1 cellular context compared by ENCODE assay signal in the genomic region with DNA sequence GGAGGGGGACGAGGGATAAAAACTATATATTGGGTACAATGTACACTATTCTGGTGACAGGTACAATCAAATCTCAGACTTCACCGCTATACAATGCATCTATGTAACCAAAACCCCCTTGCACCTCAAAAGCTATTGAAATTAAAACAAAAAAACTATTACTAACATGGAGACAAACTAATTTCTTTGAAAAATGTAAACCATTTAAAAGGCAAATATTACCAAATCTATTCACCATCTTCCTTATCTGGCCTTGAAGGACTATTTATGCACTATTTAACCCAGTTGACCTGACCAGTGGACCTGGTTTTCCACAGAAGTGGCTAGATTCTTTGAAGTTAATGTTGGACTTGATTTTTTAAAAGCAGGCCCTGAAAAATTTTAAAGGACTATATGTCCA.
TF ChIP-seq lines count a peak whose summit lies in the region.

No MANE protein-coding gene starts in this region.

TF ChIP-seq in HepG2, 621 proteins besides CTCF, POLR2A, EP300 and RAD21 (continued from another document and continues in another):
- TF ChIP-seq, protein P1, sequence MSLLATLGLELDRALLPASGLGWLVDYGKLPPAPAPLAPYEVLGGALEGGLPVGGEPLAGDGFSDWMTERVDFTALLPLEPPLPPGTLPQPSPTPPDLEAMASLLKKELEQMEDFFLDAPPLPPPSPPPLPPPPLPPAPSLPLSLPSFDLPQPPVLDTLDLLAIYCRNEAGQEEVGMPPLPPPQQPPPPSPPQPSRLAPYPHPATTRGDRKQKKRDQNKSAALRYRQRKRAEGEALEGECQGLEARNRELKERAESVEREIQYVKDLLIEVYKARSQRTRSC (CRISPR knock-in tag; IDR thresholded peaks at IDR 0.05; ENCODE audit: low read depth) = no peak
- TF ChIP-seq, protein P2, sequence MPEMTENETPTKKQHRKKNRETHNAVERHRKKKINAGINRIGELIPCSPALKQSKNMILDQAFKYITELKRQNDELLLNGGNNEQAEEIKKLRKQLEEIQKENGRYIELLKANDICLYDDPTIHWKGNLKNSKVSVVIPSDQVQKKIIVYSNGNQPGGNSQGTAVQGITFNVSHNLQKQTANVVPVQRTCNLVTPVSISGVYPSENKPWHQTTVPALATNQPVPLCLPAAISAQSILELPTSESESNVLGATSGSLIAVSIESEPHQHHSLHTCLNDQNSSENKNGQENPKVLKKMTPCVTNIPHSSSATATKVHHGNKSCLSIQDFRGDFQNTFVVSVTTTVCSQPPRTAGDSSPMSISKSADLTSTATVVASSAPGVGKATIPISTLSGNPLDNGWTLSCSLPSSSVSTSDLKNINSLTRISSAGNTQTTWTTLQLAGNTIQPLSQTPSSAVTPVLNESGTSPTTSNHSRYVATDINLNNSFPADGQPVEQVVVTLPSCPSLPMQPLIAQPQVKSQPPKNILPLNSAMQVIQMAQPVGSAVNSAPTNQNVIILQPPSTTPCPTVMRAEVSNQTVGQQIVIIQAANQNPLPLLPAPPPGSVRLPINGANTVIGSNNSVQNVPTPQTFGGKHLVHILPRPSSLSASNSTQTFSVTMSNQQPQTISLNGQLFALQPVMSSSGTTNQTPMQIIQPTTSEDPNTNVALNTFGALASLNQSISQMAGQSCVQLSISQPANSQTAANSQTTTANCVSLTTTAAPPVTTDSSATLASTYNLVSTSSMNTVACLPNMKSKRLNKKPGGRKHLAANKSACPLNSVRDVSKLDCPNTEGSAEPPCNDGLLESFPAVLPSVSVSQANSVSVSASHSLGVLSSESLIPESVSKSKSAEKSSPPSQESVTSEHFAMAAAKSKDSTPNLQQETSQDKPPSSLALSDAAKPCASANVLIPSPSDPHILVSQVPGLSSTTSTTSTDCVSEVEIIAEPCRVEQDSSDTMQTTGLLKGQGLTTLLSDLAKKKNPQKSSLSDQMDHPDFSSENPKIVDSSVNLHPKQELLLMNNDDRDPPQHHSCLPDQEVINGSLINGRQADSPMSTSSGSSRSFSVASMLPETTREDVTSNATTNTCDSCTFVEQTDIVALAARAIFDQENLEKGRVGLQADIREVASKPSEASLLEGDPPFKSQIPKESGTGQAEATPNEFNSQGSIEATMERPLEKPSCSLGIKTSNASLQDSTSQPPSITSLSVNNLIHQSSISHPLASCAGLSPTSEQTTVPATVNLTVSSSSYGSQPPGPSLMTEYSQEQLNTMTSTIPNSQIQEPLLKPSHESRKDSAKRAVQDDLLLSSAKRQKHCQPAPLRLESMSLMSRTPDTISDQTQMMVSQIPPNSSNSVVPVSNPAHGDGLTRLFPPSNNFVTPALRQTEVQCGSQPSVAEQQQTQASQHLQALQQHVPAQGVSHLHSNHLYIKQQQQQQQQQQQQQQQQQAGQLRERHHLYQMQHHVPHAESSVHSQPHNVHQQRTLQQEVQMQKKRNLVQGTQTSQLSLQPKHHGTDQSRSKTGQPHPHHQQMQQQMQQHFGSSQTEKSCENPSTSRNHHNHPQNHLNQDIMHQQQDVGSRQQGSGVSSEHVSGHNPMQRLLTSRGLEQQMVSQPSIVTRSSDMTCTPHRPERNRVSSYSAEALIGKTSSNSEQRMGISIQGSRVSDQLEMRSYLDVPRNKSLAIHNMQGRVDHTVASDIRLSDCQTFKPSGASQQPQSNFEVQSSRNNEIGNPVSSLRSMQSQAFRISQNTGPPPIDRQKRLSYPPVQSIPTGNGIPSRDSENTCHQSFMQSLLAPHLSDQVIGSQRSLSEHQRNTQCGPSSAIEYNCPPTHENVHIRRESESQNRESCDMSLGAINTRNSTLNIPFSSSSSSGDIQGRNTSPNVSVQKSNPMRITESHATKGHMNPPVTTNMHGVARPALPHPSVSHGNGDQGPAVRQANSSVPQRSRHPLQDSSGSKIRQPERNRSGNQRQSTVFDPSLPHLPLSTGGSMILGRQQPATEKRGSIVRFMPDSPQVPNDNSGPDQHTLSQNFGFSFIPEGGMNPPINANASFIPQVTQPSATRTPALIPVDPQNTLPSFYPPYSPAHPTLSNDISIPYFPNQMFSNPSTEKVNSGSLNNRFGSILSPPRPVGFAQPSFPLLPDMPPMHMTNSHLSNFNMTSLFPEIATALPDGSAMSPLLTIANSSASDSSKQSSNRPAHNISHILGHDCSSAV (CRISPR knock-in tag; IDR thresholded peaks at IDR 0.05; ENCODE audit: borderline replicate concordance) = no peak
- TF ChIP-seq, protein P3, sequence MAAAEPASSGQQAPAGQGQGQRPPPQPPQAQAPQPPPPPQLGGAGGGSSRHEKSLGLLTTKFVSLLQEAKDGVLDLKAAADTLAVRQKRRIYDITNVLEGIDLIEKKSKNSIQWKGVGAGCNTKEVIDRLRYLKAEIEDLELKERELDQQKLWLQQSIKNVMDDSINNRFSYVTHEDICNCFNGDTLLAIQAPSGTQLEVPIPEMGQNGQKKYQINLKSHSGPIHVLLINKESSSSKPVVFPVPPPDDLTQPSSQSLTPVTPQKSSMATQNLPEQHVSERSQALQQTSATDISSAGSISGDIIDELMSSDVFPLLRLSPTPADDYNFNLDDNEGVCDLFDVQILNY (CRISPR knock-in tag; conservative IDR thresholded peaks at IDR 0.05) = no peak
- TF ChIP-seq NFIC (IDR thresholded peaks at IDR 0.05; ENCODE audit: low read length) (peak; percentile 77; the same call in 1 of the 2 replicates), PCBP2 (optimal IDR thresholded peaks at IDR 0.05; ENCODE audit: low read depth, low read length, poor library complexity, severe bottlenecking) (no peak), ZNF782 (CRISPR knock-in tag; IDR thresholded peaks at IDR 0.05; ENCODE audit: borderline replicate concordance) (no peak), CENPX (CRISPR knock-in tag; IDR thresholded peaks at IDR 0.05) (no peak), MTA3 (CRISPR knock-in tag; IDR thresholded peaks at IDR 0.05) (no peak), ZNF501 (CRISPR knock-in tag; IDR thresholded peaks at IDR 0.05) (no peak), MATR3 (CRISPR knock-in tag; IDR thresholded peaks at IDR 0.05) (no peak), SIN3B (IDR thresholded peaks at IDR 0.05; ENCODE audit: low read length) (no peak), TEAD3 (CRISPR knock-in tag; optimal IDR thresholded peaks at IDR 0.05; ENCODE audit: borderline replicate concordance) (peak; percentile 28), GATAD1 (CRISPR knock-in tag; IDR thresholded peaks at IDR 0.05) (no peak), FIP1L1 (IDR thresholded peaks at IDR 0.05; ENCODE audit: borderline replicate concordance, insufficient read depth, low read depth, low read length) (no peak), MED13 (CRISPR knock-in tag; IDR thresholded peaks at IDR 0.05) (peak; percentile 75), ZNF354B (CRISPR knock-in tag; IDR thresholded peaks at IDR 0.05) (no peak), ZNF274 (CRISPR knock-in tag; IDR thresholded peaks at IDR 0.05) (no peak), GZF1 (CRISPR knock-in tag; IDR thresholded peaks at IDR 0.05) (no peak), EHMT2 (IDR thresholded peaks at IDR 0.05; ENCODE audit: borderline replicate concordance, low read depth, low read length) (no peak)
- TF ChIP-seq, protein P4, sequence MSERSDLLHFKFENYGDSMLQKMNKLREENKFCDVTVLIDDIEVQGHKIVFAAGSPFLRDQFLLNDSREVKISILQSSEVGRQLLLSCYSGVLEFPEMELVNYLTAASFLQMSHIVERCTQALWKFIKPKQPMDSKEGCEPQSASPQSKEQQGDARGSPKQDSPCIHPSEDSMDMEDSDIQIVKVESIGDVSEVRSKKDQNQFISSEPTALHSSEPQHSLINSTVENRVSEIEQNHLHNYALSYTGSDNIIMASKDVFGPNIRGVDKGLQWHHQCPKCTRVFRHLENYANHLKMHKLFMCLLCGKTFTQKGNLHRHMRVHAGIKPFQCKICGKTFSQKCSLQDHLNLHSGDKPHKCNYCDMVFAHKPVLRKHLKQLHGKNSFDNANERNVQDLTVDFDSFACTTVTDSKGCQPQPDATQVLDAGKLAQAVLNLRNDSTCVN (CRISPR knock-in tag; IDR thresholded peaks at IDR 0.05; ENCODE audit: borderline replicate concordance) = no peak
- TF ChIP-seq, protein P5, sequence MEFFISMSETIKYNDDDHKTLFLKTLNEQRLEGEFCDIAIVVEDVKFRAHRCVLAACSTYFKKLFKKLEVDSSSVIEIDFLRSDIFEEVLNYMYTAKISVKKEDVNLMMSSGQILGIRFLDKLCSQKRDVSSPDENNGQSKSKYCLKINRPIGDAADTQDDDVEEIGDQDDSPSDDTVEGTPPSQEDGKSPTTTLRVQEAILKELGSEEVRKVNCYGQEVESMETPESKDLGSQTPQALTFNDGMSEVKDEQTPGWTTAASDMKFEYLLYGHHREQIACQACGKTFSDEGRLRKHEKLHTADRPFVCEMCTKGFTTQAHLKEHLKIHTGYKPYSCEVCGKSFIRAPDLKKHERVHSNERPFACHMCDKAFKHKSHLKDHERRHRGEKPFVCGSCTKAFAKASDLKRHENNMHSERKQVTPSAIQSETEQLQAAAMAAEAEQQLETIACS (CRISPR knock-in tag; IDR thresholded peaks at IDR 0.05) = no peak
- TF ChIP-seq, protein P6, sequence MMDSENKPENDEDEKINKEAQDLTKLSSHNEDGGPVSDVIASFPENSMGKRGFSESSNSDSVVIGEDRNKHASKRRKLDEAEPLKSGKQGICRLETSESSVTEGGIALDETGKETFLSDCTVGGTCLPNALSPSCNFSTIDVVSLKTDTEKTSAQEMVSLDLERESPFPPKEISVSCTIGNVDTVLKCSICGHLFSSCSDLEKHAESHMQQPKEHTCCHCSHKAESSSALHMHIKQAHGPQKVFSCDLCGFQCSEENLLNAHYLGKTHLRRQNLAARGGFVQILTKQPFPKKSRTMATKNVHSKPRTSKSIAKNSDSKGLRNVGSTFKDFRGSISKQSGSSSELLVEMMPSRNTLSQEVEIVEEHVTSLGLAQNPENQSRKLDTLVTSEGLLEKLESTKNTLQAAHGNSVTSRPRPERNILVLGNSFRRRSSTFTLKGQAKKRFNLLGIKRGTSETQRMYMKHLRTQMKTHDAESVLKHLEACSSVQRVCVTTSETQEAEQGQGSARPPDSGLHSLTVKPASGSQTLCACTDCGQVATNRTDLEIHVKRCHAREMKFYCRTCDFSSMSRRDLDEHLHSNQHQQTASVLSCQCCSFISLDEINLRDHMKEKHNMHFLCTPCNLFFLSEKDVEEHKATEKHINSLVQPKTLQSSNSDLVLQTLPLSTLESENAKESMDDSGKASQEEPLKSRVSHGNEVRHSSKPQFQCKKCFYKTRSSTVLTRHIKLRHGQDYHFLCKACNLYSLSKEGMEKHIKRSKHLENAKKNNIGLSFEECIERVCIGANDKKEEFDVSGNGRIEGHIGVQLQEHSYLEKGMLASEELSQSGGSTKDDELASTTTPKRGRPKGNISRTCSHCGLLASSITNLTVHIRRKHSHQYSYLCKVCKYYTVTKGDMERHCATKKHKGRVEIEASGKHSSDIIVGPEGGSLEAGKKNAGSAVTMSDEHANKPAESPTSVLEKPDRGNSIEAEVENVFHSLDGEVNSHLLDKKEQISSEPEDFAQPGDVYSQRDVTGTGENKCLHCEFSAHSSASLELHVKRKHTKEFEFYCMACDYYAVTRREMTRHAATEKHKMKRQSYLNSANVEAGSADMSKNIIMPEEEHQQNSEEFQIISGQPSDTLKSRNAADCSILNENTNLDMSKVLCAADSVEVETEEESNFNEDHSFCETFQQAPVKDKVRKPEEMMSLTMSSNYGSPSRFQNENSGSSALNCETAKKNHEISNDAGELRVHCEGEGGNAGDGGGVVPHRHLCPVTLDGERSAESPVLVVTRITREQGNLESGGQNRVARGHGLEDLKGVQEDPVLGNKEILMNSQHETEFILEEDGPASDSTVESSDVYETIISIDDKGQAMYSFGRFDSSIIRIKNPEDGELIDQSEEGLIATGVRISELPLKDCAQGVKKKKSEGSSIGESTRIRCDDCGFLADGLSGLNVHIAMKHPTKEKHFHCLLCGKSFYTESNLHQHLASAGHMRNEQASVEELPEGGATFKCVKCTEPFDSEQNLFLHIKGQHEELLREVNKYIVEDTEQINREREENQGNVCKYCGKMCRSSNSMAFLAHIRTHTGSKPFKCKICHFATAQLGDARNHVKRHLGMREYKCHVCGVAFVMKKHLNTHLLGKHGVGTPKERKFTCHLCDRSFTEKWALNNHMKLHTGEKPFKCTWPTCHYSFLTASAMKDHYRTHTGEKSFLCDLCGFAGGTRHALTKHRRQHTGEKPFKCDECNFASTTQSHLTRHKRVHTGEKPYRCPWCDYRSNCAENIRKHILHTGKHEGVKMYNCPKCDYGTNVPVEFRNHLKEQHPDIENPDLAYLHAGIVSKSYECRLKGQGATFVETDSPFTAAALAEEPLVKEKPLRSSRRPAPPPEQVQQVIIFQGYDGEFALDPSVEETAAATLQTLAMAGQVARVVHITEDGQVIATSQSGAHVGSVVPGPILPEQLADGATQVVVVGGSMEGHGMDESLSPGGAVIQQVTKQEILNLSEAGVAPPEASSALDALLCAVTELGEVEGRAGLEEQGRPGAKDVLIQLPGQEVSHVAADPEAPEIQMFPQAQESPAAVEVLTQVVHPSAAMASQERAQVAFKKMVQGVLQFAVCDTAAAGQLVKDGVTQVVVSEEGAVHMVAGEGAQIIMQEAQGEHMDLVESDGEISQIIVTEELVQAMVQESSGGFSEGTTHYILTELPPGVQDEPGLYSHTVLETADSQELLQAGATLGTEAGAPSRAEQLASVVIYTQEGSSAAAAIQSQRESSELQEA (CRISPR knock-in tag; IDR thresholded peaks at IDR 0.05; ENCODE audit: not compliant biosample characterization) = no peak
- TF ChIP-seq, protein P7, sequence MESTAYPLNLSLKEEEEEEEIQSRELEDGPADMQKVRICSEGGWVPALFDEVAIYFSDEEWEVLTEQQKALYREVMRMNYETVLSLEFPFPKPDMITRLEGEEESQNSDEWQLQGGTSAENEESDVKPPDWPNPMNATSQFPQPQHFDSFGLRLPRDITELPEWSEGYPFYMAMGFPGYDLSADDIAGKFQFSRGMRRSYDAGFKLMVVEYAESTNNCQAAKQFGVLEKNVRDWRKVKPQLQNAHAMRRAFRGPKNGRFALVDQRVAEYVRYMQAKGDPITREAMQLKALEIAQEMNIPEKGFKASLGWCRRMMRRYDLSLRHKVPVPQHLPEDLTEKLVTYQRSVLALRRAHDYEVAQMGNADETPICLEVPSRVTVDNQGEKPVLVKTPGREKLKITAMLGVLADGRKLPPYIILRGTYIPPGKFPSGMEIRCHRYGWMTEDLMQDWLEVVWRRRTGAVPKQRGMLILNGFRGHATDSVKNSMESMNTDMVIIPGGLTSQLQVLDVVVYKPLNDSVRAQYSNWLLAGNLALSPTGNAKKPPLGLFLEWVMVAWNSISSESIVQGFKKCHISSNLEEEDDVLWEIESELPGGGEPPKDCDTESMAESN (CRISPR knock-in tag; conservative IDR thresholded peaks at IDR 0.05) = no peak
- TF ChIP-seq, protein P8, sequence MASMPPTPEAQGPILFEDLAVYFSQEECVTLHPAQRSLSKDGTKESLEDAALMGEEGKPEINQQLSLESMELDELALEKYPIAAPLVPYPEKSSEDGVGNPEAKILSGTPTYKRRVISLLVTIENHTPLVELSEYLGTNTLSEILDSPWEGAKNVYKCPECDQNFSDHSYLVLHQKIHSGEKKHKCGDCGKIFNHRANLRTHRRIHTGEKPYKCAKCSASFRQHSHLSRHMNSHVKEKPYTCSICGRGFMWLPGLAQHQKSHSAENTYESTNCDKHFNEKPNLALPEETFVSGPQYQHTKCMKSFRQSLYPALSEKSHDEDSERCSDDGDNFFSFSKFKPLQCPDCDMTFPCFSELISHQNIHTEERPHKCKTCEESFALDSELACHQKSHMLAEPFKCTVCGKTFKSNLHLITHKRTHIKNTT (CRISPR knock-in tag; IDR thresholded peaks at IDR 0.05) = no peak
- TF ChIP-seq, protein P9, sequence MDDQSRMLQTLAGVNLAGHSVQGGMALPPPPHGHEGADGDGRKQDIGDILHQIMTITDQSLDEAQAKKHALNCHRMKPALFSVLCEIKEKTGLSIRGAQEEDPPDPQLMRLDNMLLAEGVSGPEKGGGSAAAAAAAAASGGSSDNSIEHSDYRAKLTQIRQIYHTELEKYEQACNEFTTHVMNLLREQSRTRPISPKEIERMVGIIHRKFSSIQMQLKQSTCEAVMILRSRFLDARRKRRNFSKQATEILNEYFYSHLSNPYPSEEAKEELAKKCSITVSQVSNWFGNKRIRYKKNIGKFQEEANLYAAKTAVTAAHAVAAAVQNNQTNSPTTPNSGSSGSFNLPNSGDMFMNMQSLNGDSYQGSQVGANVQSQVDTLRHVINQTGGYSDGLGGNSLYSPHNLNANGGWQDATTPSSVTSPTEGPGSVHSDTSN (CRISPR knock-in tag; IDR thresholded peaks at IDR 0.05; ENCODE audit: borderline replicate concordance) = no peak
